ENCODE assay signal across 27 cellular contexts in genomic region chr11:9310485-9310884, GRCh38.
"Had no signal": no experiment of that assay in that cellular context is flagged by ENCODE, and none has a peak within 500 bp of the region (broad histone marks: within the 10 kb centered on the region; RNA-seq: fewer than 3 reads in every experiment).

No MANE protein-coding gene starts in this region.

- H3K9me3 ChIP-seq: adrenal gland, ascending aorta, gastroesophageal sphincter, heart left ventricle, right atrium auricular region, transverse colon, uterus had no signal

- FAIRE-seq: kidney had no signal

- H3K27ac ChIP-seq: adrenal gland, ascending aorta, coronary artery, dorsolateral prefrontal cortex, gastroesophageal sphincter, heart left ventricle, right atrium auricular region, transverse colon, uterus, WERI-Rb-1 had no signal

- H3K27me3 Mint-ChIP-seq: activated CD8-positive, alpha-beta memory T cell treated with anti-CD3 and anti-CD28 coated beads, Interleukin-2, amount 10 ng/mL, durations not matched to agents 7 days and 5 days; T-helper 17 cell had no signal

- DNase-seq: activated CD4-positive, CD25-positive, alpha-beta regulatory T cell treated with anti-CD3 and anti-CD28 coated beads, Interleukin-2, amount 50 U/mL, for 72 hours; activated CD8-positive, alpha-beta memory T cell treated with anti-CD3 and anti-CD28 coated beads, Interleukin-2, amount 10 ng/mL, durations not matched to agents 7 days and 5 days; activated CD8-positive, alpha-beta T cell treated with anti-CD3 and anti-CD28 coated beads, Interleukin-2, amount 10 ng/mL, durations not matched to agents 7 days and 5 days; activated naive CD4-positive, alpha-beta T cell; activated T-cell treated with anti-CD3 and anti-CD28 coated beads, Interleukin-2, amount 50 U/mL, for 72 hours; adrenal gland; dorsolateral prefrontal cortex; effector memory CD4-positive, alpha-beta T cell; heart left ventricle; hypothalamus; immature natural killer cell; kidney; left colon; natural killer cell; stimulated activated CD4-positive, alpha-beta T cell treated with anti-CD3 and anti-CD28 coated beads, Interleukin-15, amount 100 ng/mL, for 24 hours; stimulated activated naive CD4-positive, alpha-beta T cell; T-helper 17 cell; T1000; transverse colon; uterus; WERI-Rb-1 had no signal

- H3K27ac Mint-ChIP-seq: activated CD8-positive, alpha-beta memory T cell treated with anti-CD3 and anti-CD28 coated beads, Interleukin-2, amount 10 ng/mL, durations not matched to agents 7 days and 5 days; activated CD8-positive, alpha-beta T cell treated with anti-CD3 and anti-CD28 coated beads, Interleukin-2, amount 10 ng/mL, durations not matched to agents 7 days and 5 days; activated T-cell treated with anti-CD3 and anti-CD28 coated beads, Interleukin-2, amount 50 U/mL, for 72 hours; natural killer cell; T-helper 17 cell had no signal

- H3K4me3 ChIP-seq: adrenal gland, ascending aorta, cardiac muscle cell, coronary artery, dorsolateral prefrontal cortex, gastroesophageal sphincter, heart left ventricle, right atrium auricular region, transverse colon, uterus had no signal

- H3K27me3 ChIP-seq: adrenal gland, ascending aorta, cardiac muscle cell, dorsolateral prefrontal cortex, gastroesophageal sphincter, heart left ventricle, right atrium auricular region, transverse colon, uterus had no signal

- H3K36me3 Mint-ChIP-seq: natural killer cell had no signal

- H3K36me3 ChIP-seq: adrenal gland, ascending aorta, cardiac muscle cell, gastroesophageal sphincter, heart left ventricle, right atrium auricular region, transverse colon, uterus had no signal

- H3K4me3 Mint-ChIP-seq: activated CD8-positive, alpha-beta memory T cell treated with anti-CD3 and anti-CD28 coated beads, Interleukin-2, amount 10 ng/mL, durations not matched to agents 7 days and 5 days; activated CD8-positive, alpha-beta T cell treated with anti-CD3 and anti-CD28 coated beads, Interleukin-2, amount 10 ng/mL, durations not matched to agents 7 days and 5 days; activated T-cell treated with anti-CD3 and anti-CD28 coated beads, Interleukin-2, amount 50 U/mL, for 72 hours; immature natural killer cell; T-helper 17 cell had no signal

- ATAC-seq: activated CD8-positive, alpha-beta memory T cell treated with anti-CD3 and anti-CD28 coated beads, Interleukin-2, amount 10 ng/mL, durations not matched to agents 7 days and 5 days; activated CD8-positive, alpha-beta T cell treated with anti-CD3 and anti-CD28 coated beads, Interleukin-2, amount 10 ng/mL, durations not matched to agents 7 days and 5 days; activated naive CD4-positive, alpha-beta T cell treated with anti-CD3 and anti-CD28 coated beads, Interleukin-2, amount 50 U/mL, for 72 hours; activated T-cell treated with anti-CD3 and anti-CD28 coated beads, Interleukin-2, amount 50 U/mL, for 72 hours; gastroesophageal sphincter; heart left ventricle; left colon; natural killer cell; T-helper 17 cell had no signal

- H3K9me3 Mint-ChIP-seq: immature natural killer cell, natural killer cell had no signal
